23 cellular contexts compared by ENCODE assay signal in the genomic region with DNA sequence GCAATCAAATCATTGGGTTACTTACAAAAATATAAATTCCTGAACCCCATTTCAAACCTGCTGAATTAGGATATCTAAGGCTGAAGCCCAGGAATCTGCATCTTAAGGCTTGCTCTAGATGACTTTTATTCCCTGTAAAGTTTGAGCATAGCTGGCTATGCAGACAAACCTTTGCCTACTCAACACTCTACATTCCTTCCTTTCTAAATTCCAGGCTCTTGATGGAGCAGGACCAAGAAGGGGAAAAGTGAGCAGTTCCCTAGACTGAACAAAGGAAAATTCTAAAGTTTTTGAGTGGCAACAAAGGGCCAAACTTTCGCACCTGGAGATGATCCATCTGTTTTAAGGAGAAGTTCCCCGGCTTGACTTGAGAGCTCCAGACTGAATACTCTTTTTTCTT. TPM values are rescaled to one million over a fixed set of nuclear protein-coding genes. Genes with fewer than 3 reads are reported as not detected.
DNase-seq lines count a peak whose midpoint lies in the region; ATAC-seq and TF ChIP-seq lines count a peak whose summit lies in the region.
"Had no signal": no experiment of that assay in that cellular context is flagged by ENCODE, and none has a peak within 500 bp of the region (broad histone marks: within the 10 kb centered on the region; RNA-seq: fewer than 3 reads in every experiment).

No MANE protein-coding gene starts in this region.

- H2AFZ ChIP-seq in mammary epithelial cell (ENCODE audit: low read depth, low read length) = no peak overlapping the region

- peaks cover 69% of the 10 kb centered on the region for H3K4me1 ChIP-seq in mammary epithelial cell (ENCODE audit: insufficient read depth, low read length)

- H3K27me3 Mint-ChIP-seq in MCF 10A (ENCODE audit: insufficient read depth, unreplicated experiment) = no peaks in the 10 kb centered on the region
- peaks cover 13% of the 10 kb centered on the region for H3K27me3 Mint-ChIP-seq in nephron (ENCODE audit: low read depth)
- H3K27me3 Mint-ChIP-seq in naive thymus-derived CD8-positive, alpha-beta T cell = peaks cover 0 to 18% (median 11%) of the 10 kb centered on the region in 5 donors

- H3K36me3 Mint-ChIP-seq in MCF 10A (ENCODE audit: insufficient read depth, unreplicated experiment) = peaks cover 6% of the 10 kb centered on the region
- no peaks in the 10 kb centered on the region for H3K36me3 Mint-ChIP-seq in nephron (ENCODE audit: low read depth)
- H3K36me3 Mint-ChIP-seq in naive thymus-derived CD8-positive, alpha-beta T cell = no peaks in the 10 kb centered on the region
- H3K36me3 Mint-ChIP-seq: CD8-positive, alpha-beta memory T cell had no signal

- no peaks in the 10 kb centered on the region for H3K9me3 Mint-ChIP-seq in MCF 10A (ENCODE audit: unreplicated experiment)
- H3K9me3 Mint-ChIP-seq in nephron = no peaks in the 10 kb centered on the region
- H3K9me3 Mint-ChIP-seq in naive thymus-derived CD8-positive, alpha-beta T cell = no peaks in the 10 kb centered on the region
- H3K9me3 Mint-ChIP-seq: CD8-positive, alpha-beta memory T cell; H9 had no signal

- TF ChIP-seq CTCF in mammary epithelial cell (conservative IDR thresholded peaks at IDR 0.05 in 1 of 2, IDR thresholded peaks at IDR 0.05 in 1 of 2; ENCODE audit: extremely low read depth in 1 of 2, insufficient read depth in 1 of 2, low read depth in 1 of 2, low read length in 2 of 2) (no peak), MCF 10A (IDR thresholded peaks at IDR 0.05; ENCODE audit: unreplicated experiment) (no peak), nephron (IDR thresholded peaks at IDR 0.05; ENCODE audit: unreplicated experiment in 3 of 3) (no peak)

- no peak for DNase-seq in mammary epithelial cell
- DNase-seq in MCF 10A (ENCODE audit: unreplicated experiment) = no peak
- peak; percentile 47 for DNase-seq in astrocyte of the hippocampus (ENCODE audit: low read depth, low spot score)
- DNase-seq in cerebellar nuclear complex (lab: John Stamatoyannopoulos, UW) = no peak
- DNase-seq in NCI-H446 treated with DMSO at 0.1 percent for 48 hours (lab: John Stamatoyannopoulos, UW) = no peak
- no peak for DNase-seq in naive thymus-derived CD8-positive, alpha-beta T cell
- no peak for DNase-seq in RPMI8226
- DNase-seq: CD8-positive, alpha-beta memory T cell; DMS53; GDM1; H9; NCI-H1105; NCI-H146; NCI-H2029 treated with DMSO at 0.1 percent for 48 hours; NCI-H524; NCI-H774; SIG-M5; SK-N-SH had no signal

- no peaks in the 10 kb centered on the region for H4K20me1 ChIP-seq in mammary epithelial cell (ENCODE audit: insufficient read depth, low read length)

- H3K79me2 ChIP-seq in mammary epithelial cell (ENCODE audit: insufficient read depth, low read length) = no peaks in the 10 kb centered on the region

- intact Hi-C loops in mammary epithelial cell (cut with micrococcal nuclease) = no loop called here
- intact Hi-C loops in MCF 10A (cut with micrococcal nuclease) = loop anchor here (5.0 kb wide), 1 partner anchor 79 kb away; no protein-coding TSS in a partner anchor

- CTCF ChIA-PET in mammary epithelial cell (lab: Charles Lee; ENCODE audit: low non-redundant PET) = no interaction called here
- CTCF ChIA-PET in MCF 10A (lab: Yijun Ruan, JAX) = interaction anchor here (0.8 to 3.8 kb wide), 8 partner anchors 11 to 391 kb away, joined by 3 to 21 read pairs (median 8); a partner anchor contains a TSS

- H3K4me1 Mint-ChIP-seq in MCF 10A (ENCODE audit: insufficient read depth, unreplicated experiment) (peaks cover 70% of the 10 kb centered on the region), nephron (peaks cover 9% of the 10 kb centered on the region)
- peaks cover 0 to 12% (median 4%) of the 10 kb centered on the region in 4 donors for H3K4me1 Mint-ChIP-seq in naive thymus-derived CD8-positive, alpha-beta T cell
- H3K4me1 Mint-ChIP-seq: CD8-positive, alpha-beta memory T cell had no signal

- no peak overlapping the region for H3K9ac ChIP-seq in mammary epithelial cell (ENCODE audit: insufficient read depth, low read length)
- H3K9ac ChIP-seq: KMS-11 had no signal

- peak overlapping the region; percentile 68 for H3K27ac ChIP-seq in mammary epithelial cell (ENCODE audit: insufficient read depth, low read depth, low read length)
- H3K27ac ChIP-seq: 22Rv1, C4-2B, KMS-11 had no signal

- H3K36me3 ChIP-seq in mammary epithelial cell (ENCODE audit: insufficient read depth, low read length) = no peaks in the 10 kb centered on the region

- H3K9me3 ChIP-seq in mammary epithelial cell (replicated peaks; ENCODE audit: insufficient read depth, low read length) = no peaks in the 10 kb centered on the region
- H3K9me3 ChIP-seq: SK-N-SH had no signal

- no peak for ATAC-seq in naive thymus-derived CD8-positive, alpha-beta T cell

- no peak overlapping the region for H3K27ac Mint-ChIP-seq in MCF 10A (ENCODE audit: low read depth, unreplicated experiment)
- peak overlapping the region; percentile 38 to 58 (median 48) for H3K27ac Mint-ChIP-seq in nephron
- H3K27ac Mint-ChIP-seq in naive thymus-derived CD8-positive, alpha-beta T cell = no peak overlapping the region
- H3K27ac Mint-ChIP-seq: CD8-positive, alpha-beta memory T cell; H9 had no signal

- H3K4me3 Mint-ChIP-seq in MCF 10A (ENCODE audit: unreplicated experiment) (no peak overlapping the region), nephron (no peak overlapping the region)
- no peak overlapping the region for H3K4me3 Mint-ChIP-seq in naive thymus-derived CD8-positive, alpha-beta T cell
- H3K4me3 Mint-ChIP-seq: CD8-positive, alpha-beta memory T cell; H9 had no signal

- dilution Hi-C loops in mammary epithelial cell (cut with HindIII; ENCODE audit: low sequenced_read_pairs) = no loop called here

- POLR2A ChIA-PET in MCF 10A (lab: Yijun Ruan, JAX) = interaction anchor here (1.2 to 1.4 kb wide), 4 partner anchors 80 to 581 kb away, joined by 3 to 4 read pairs (median 3); no protein-coding TSS in a partner anchor
- POLR2A ChIA-PET in naive thymus-derived CD8-positive, alpha-beta T cell (lab: Charles Lee) = no interaction called here

- in situ Hi-C loops in mammary epithelial cell (cut with MboI; ENCODE audit: low sequenced_read_pairs in 2 of 2) = loop anchor here in 1 of 2 donors (25.0 kb wide), 1 partner anchor 319 kb away; no protein-coding TSS in a partner anchor

- WGBS in mammary epithelial cell (ENCODE audit: low coverage, missing lambda C conversion rate) = 100% methylated on average over 2 of the region's 2 CpGs

- BruUV-seq in mammary epithelial cell (replicated peaks; lab: Mats Ljungman, UMichigan) = no TSS peak
- no TSS peak for BruUV-seq in MCF 10A (replicated peaks; lab: Mats Ljungman, UMichigan)

- H3K4me3 ChIP-seq in mammary epithelial cell (replicated peaks in 1 of 3; ENCODE audit: insufficient read depth in 1 of 3, low read depth in 2 of 3, low read length in 3 of 3) = no peak overlapping the region

- no peak overlapping the region for H3K4me2 ChIP-seq in mammary epithelial cell (ENCODE audit: insufficient read depth, low read depth, low read length)
- H3K4me2 ChIP-seq: KMS-11, SK-N-SH had no signal

- no peaks in the 10 kb centered on the region for H3K27me3 ChIP-seq in mammary epithelial cell (ENCODE audit: insufficient read depth, low read length)

RNA-seq across cellular contexts. Expression of a gene that starts 9.8 kb away (rescaled TPM):
- total RNA-seq in mammary epithelial cell (under 1 TPM; 0.67 to 0.80 TPM), MCF 10A (2022) (0.14 TPM in 1 of 2 replicates, not detected in the other)
- polyA plus RNA-seq in mammary epithelial cell = 0.77 TPM
- polyA minus RNA-seq in mammary epithelial cell = 5.4 TPM
- not detected for total RNA-seq in naive thymus-derived CD8-positive, alpha-beta T cell
- polyA plus RNA-seq in naive thymus-derived CD8-positive, alpha-beta T cell = not detected
- total RNA-seq: CD8-positive, alpha-beta memory T cell; H9; OCI-LY7 had no signal
- polyA plus RNA-seq: CD8-positive, alpha-beta memory T cell had no signal

Comparison
In these comparisons a context has a peak if more than half of its experiments do, and no peak if none do; other contexts are left out.
1. H3K27ac Mint-ChIP-seq: peak in nephron (3 of 3); none in MCF 10A (single experiment) and naive thymus-derived CD8-positive, alpha-beta T cell (0 of 10).